ENCODE assay signal across 21 cellular contexts in the genomic region with DNA sequence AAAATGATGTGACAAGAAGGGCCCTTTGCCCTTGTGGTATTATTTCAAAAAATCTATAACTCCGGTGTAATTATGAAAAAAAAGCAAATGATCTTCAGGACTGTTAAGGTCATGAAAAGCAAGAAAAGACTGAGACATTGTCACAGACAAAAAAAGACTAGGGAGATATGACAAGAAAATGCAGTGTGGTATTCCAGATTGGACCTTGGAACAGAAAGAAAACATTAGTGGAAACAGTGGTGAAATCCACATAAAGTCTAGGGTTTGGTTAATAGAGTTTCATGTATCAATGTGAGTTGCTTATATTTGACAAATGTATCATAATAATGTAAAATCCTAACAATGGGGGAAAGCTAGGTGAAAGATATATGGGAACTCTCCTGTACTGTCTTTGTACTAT. TPM values are rescaled to one million over a fixed set of nuclear protein-coding genes. Genes with fewer than 3 reads are reported as not detected.
DNase-seq lines count a peak whose midpoint lies in the region; ATAC-seq, FAIRE-seq and TF ChIP-seq lines count a peak whose summit lies in the region.
"Had no signal": no experiment of that assay in that cellular context is flagged by ENCODE, and none has a peak within 500 bp of the region (broad histone marks: within the 10 kb centered on the region; RNA-seq: fewer than 3 reads in every experiment).

No MANE protein-coding gene starts in this region.

- DNase-seq in A549 (ENCODE audit: low read depth in 1 of 2, low spot score in 1 of 2): no peak
- DNase-seq in Calu3: no peak
- DNase-seq in left lobe of liver (ENCODE audit: low spot score): no peak
- no peak for DNase-seq in mesenchymal stem cell
- DNase-seq in MG63: no peak
- DNase-seq in ascending aorta (ENCODE audit: low spot score in 2 of 2): no peak
- DNase-seq in NCI-H524 treated with DMSO at 0.1 percent for 48 hours (lab: John Stamatoyannopoulos, UW): no peak
- DNase-seq: AML-193; Caco-2; CD4-positive, alpha-beta T cell; DMS153; DMS79; GF-D8; GOT3; H7; HFFc6 had no signal

- FAIRE-seq in A549 (lab: Jason Lieb, UNC): no peak
- FAIRE-seq: A204.1 had no signal

- POLR2A ChIA-PET in A549 (lab: Yijun Ruan, JAX): no interaction called here

- peaks cover 30% of the 10 kb centered on the region for H3K4me1 Mint-ChIP-seq in Calu3 (ENCODE audit: low read depth, unreplicated experiment)

- H3K4me3 ChIP-seq in A549 (no peak overlapping the region), mesenchymal stem cell (ENCODE audit: insufficient read depth in 1 of 2, low read depth in 1 of 2, low read length in 2 of 2) (no peak overlapping the region), MG63 (no peak overlapping the region), ascending aorta (no peak overlapping the region)

- H3K4me3 Mint-ChIP-seq in Calu3 (ENCODE audit: low read depth, unreplicated experiment): no peak overlapping the region
- H3K4me3 Mint-ChIP-seq: CD4-positive, alpha-beta T cell; HFFc6 had no signal

- no TSS peak for BruUV-seq in Calu3 (replicated peaks; lab: Mats Ljungman, UMichigan)

- TF ChIP-seq EP300 in A549 (IDR thresholded peaks at IDR 0.05): no peak

- WGBS in A549 (ENCODE audit: missing lambda C conversion rate): 81% methylated on average over 1 of the region's 1 CpG
- WGBS in mesenchymal stem cell: 57% methylated on average over 1 of the region's 1 CpG

- peaks cover 28% of the 10 kb centered on the region for H3K4me1 ChIP-seq in A549
- peaks cover 7% of the 10 kb centered on the region for H3K4me1 ChIP-seq in mesenchymal stem cell (ENCODE audit: control insufficient read depth, insufficient read depth, low read depth, low read length)
- H3K4me1 ChIP-seq in ascending aorta: no peaks in the 10 kb centered on the region

- H3K4ac ChIP-seq in mesenchymal stem cell (ENCODE audit: low read depth in 1 of 2, low read length in 2 of 2): no peak overlapping the region

- no peak overlapping the region for H2AK5ac ChIP-seq in mesenchymal stem cell (ENCODE audit: low read length, severe bottlenecking)

- H3K27ac ChIP-seq in A549 (peak overlapping the region; percentile 24 to 37; a peak in 1 of 6 replicates), mesenchymal stem cell (ENCODE audit: low read length, poor library complexity, severe bottlenecking) (peak overlapping the region; percentile 69), ascending aorta (no peak overlapping the region)
- H3K27ac ChIP-seq: C4-2B had no signal

- H3K27me3 ChIP-seq in mesenchymal stem cell (ENCODE audit: control insufficient read depth in 1 of 2, insufficient read depth in 1 of 2, low read length in 2 of 2) (no peaks in the 10 kb centered on the region), MG63 (no peaks in the 10 kb centered on the region), ascending aorta (no peaks in the 10 kb centered on the region)

- H3K9ac ChIP-seq in mesenchymal stem cell (ENCODE audit: low read length): no peak overlapping the region

- CTCF ChIA-PET in A549 (lab: Yijun Ruan, JAX) (interaction anchor here (1.1 to 5.1 kb wide), 2 partner anchors 10 to 183 kb away, joined by 3 to 24 read pairs; no protein-coding TSS in a partner anchor), Calu3 (lab: Charles Lee) (interaction anchor here (2.6 kb wide), 1 partner anchor 8 kb away, joined by 15 read pairs; no protein-coding TSS in a partner anchor)

- H3K4me2 ChIP-seq in A549 (0 out of 3 replicates have a peak overlapping the region, but pooled peaks have one; percentile 1), mesenchymal stem cell (ENCODE audit: low read length, poor library complexity, severe bottlenecking) (no peak overlapping the region)

- no peak overlapping the region for H2BK120ac ChIP-seq in mesenchymal stem cell (ENCODE audit: low read depth, low read length)

- H2BK12ac ChIP-seq in mesenchymal stem cell (ENCODE audit: low read length in 2 of 2): no peak overlapping the region

- H3K27me3 Mint-ChIP-seq in Calu3 (ENCODE audit: unreplicated experiment): no peaks in the 10 kb centered on the region

- H3K18ac ChIP-seq in mesenchymal stem cell (ENCODE audit: low read depth in 1 of 2, low read length in 2 of 2): no peak overlapping the region

- no peak overlapping the region for H2BK5ac ChIP-seq in mesenchymal stem cell (ENCODE audit: low read depth, low read length, poor library complexity, severe bottlenecking)

- no peak for TF ChIP-seq RAD21 in A549 (conservative IDR thresholded peaks at IDR 0.05 in 1 of 2, IDR thresholded peaks at IDR 0.05 in 1 of 2)

- no peaks in the 10 kb centered on the region for H3K36me3 Mint-ChIP-seq in Calu3 (ENCODE audit: insufficient read depth, unreplicated experiment)

- TF ChIP-seq POLR2A in A549 (IDR thresholded peaks at IDR 0.05; ENCODE audit: low read length): no peak

- H3K9me3 Mint-ChIP-seq in Calu3 (ENCODE audit: low read depth, unreplicated experiment): no peaks in the 10 kb centered on the region
- H3K9me3 Mint-ChIP-seq: CD4-positive, alpha-beta T cell; HFFc6 had no signal

- no peaks in the 10 kb centered on the region for H3K36me3 ChIP-seq in mesenchymal stem cell (ENCODE audit: control insufficient read depth in 1 of 2, insufficient read depth in 2 of 2, low read depth in 1 of 2, low read length in 2 of 2)
- H3K36me3 ChIP-seq in MG63: no peaks in the 10 kb centered on the region
- H3K36me3 ChIP-seq in ascending aorta: no peaks in the 10 kb centered on the region

- no peak overlapping the region for H4K8ac ChIP-seq in mesenchymal stem cell (ENCODE audit: low read length)

- peak overlapping the region; percentile 63 for H3K27ac Mint-ChIP-seq in Calu3 (ENCODE audit: unreplicated experiment)
- H3K27ac Mint-ChIP-seq: CD4-positive, alpha-beta T cell; HFFc6 had no signal

- no peak overlapping the region for H3K14ac ChIP-seq in mesenchymal stem cell (ENCODE audit: low read length in 2 of 2)

- ATAC-seq in A549 (no peak), left lobe of liver (peak; percentile 28)
- ATAC-seq: HCT116 had no signal

- H4K91ac ChIP-seq in mesenchymal stem cell (ENCODE audit: low read length): no peak overlapping the region

- H2BK15ac ChIP-seq in mesenchymal stem cell (ENCODE audit: low read depth, poor library complexity, severe bottlenecking): no peak overlapping the region

- no peaks in the 10 kb centered on the region for H3K79me1 ChIP-seq in mesenchymal stem cell (replicated peaks; ENCODE audit: low read length, poor library complexity, severe bottlenecking)

- TF ChIP-seq CTCF in A549 (IDR thresholded peaks at IDR 0.05) (no peak), Calu3 (IDR thresholded peaks at IDR 0.05; ENCODE audit: unreplicated experiment) (no peak), ascending aorta (IDR thresholded peaks at IDR 0.05) (no peak)

- no peak overlapping the region for H3K23ac ChIP-seq in mesenchymal stem cell (ENCODE audit: low read length in 2 of 2)

- no peak overlapping the region for H2AFZ ChIP-seq in mesenchymal stem cell (ENCODE audit: low read depth, low read length)

- intact Hi-C loops in Calu3 (cut with micrococcal nuclease; ENCODE audit: unreplicated experiment) (loop anchor here (5.0 kb wide), 1 partner anchor 41 kb away; no protein-coding TSS in a partner anchor), ascending aorta (cut with DNase I) (no loop called here)

- no peaks in the 10 kb centered on the region for H3K9me3 ChIP-seq in A549
- H3K9me3 ChIP-seq in mesenchymal stem cell (ENCODE audit: control insufficient read depth, low read length): no peaks in the 10 kb centered on the region
- no peaks in the 10 kb centered on the region for H3K9me3 ChIP-seq in MG63
- H3K9me3 ChIP-seq in ascending aorta: no peaks in the 10 kb centered on the region
- H3K9me3 ChIP-seq: Caco-2 had no signal

TF ChIP-seq in A549, 52 proteins besides CTCF, POLR2A, EP300 and RAD21 (continues in another document):
- TF ChIP-seq GATA3 (IDR thresholded peaks at IDR 0.05; ENCODE audit: borderline replicate concordance): no peak
- TF ChIP-seq PBX3 (IDR thresholded peaks at IDR 0.05): no peak
- no peak for TF ChIP-seq CHD4 (IDR thresholded peaks at IDR 0.05; ENCODE audit: borderline replicate concordance)
- TF ChIP-seq JUNB (IDR thresholded peaks at IDR 0.05): no peak
- TF ChIP-seq, protein P1, sequence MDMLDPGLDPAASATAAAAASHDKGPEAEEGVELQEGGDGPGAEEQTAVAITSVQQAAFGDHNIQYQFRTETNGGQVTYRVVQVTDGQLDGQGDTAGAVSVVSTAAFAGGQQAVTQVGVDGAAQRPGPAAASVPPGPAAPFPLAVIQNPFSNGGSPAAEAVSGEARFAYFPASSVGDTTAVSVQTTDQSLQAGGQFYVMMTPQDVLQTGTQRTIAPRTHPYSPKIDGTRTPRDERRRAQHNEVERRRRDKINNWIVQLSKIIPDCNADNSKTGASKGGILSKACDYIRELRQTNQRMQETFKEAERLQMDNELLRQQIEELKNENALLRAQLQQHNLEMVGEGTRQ (IDR thresholded peaks at IDR 0.05): no peak

RNA-seq across cellular contexts. Expression of gene SLC17A3, which starts 26.8 kb away (rescaled TPM):
- polyA plus RNA-seq in A549 (2011; rRNA removed) (7.5 and 9.0 TPM in 2 replicates), A549 (2017; fragmentation: RNase III; extraction: RNeasy Plus Mini Kit Qiagen cat#74134 plus additional on column Dnase treatment) (3.8 to 5.3 TPM (median 4.4 TPM) in 3 replicates)
- polyA plus RNA-seq in A549 (2012; cell fraction: cytosol; rRNA removed): 0.82 and 0.89 TPM in 2 replicates
- 2.6 and 3.3 TPM in 2 replicates for polyA plus RNA-seq in A549 (2012; cell fraction: nucleus; rRNA removed)
- 2.9 and 4.3 TPM in 2 replicates for polyA minus RNA-seq in A549 (2011; rRNA and poly(A)+ RNA removed)
- total RNA-seq in Calu3 (2022) (not detected in 2 replicates), left lobe of liver (10.4 TPM), ascending aorta (not detected)
- not detected for polyA plus RNA-seq in mesenchymal stem cell (2013, experiment 1 of 2)
- polyA plus RNA-seq in mesenchymal stem cell (2013, experiment 2 of 2): not detected
- total RNA-seq in MG63 (2014; rRNA removed; shearing (Covaris generic); ENCODE audit: low replicate concordance): 0.86 TPM in 1 of 2 replicates, not detected in the other
- total RNA-seq: Caco-2, Daoy, H7, HFFc6 had no signal
- polyA plus RNA-seq: BJ had no signal

RNA-seq across cellular contexts. Expression of gene SLC17A2, which starts 29.6 kb away (rescaled TPM):
- polyA plus RNA-seq in A549 (2011; rRNA removed) (not detected in 2 replicates), A549 (2017; fragmentation: RNase III; extraction: RNeasy Plus Mini Kit Qiagen cat#74134 plus additional on column Dnase treatment) (not detected in 3 replicates)
- not detected in 2 replicates for polyA plus RNA-seq in A549 (2012; cell fraction: cytosol; rRNA removed)
- polyA plus RNA-seq in A549 (2012; cell fraction: nucleus; rRNA removed): not detected in 2 replicates
- polyA minus RNA-seq in A549 (2011; rRNA and poly(A)+ RNA removed): not detected in 2 replicates
- total RNA-seq in Calu3 (2022) (not detected in 2 replicates), left lobe of liver (27.6 TPM), ascending aorta (not detected)
- polyA plus RNA-seq in mesenchymal stem cell (2013, experiment 1 of 2): not detected
- not detected for polyA plus RNA-seq in mesenchymal stem cell (2013, experiment 2 of 2)
- total RNA-seq in MG63 (2014; rRNA removed; shearing (Covaris generic); ENCODE audit: low replicate concordance): not detected in 2 replicates
- total RNA-seq: Caco-2; CD4-positive, alpha-beta T cell; Daoy; H7; HFFc6 had no signal
- polyA plus RNA-seq: BJ had no signal

Comparison
In these comparisons a context has a peak if more than half of its experiments do, and no peak if none do; other contexts are left out.
1. H3K27ac ChIP-seq: peak in A549 (2 of 2) and mesenchymal stem cell (single experiment); none in ascending aorta (0 of 2).
2. RNA of gene SLC17A2, which starts 29.6 kb away (total RNA-seq): 27.6 TPM in left lobe of liver (single experiment); not detected in Calu3, not detected in MG63 and not detected in ascending aorta (single experiment); every median in the first group is over 10 times any median in the second.